ENCODE assay signal across 1 cellular context in the genomic region with DNA sequence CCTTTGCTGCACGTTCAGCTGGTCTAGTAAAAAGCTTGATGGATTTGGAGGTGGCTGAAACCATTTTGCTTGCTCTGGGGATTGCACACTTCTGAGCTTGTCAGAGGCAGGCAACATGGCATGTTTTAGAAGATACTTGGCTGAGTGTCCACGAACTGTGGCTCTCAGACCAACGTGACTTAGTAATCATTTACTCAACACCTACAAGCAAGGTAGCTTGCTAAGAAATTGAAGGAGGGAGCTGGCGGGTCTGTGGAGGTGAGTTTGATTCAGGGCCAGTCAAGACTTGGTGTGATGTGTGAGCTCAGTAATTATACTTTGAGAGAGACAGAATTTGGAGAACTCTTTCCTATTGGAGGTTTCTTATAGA.
TF ChIP-seq lines count a peak whose summit lies in the region.

No MANE protein-coding gene starts in this region.

TF ChIP-seq in SK-N-SH, 30 proteins besides CTCF, POLR2A, EP300 and RAD21 (continued from another document):
- TF ChIP-seq, protein P1, sequence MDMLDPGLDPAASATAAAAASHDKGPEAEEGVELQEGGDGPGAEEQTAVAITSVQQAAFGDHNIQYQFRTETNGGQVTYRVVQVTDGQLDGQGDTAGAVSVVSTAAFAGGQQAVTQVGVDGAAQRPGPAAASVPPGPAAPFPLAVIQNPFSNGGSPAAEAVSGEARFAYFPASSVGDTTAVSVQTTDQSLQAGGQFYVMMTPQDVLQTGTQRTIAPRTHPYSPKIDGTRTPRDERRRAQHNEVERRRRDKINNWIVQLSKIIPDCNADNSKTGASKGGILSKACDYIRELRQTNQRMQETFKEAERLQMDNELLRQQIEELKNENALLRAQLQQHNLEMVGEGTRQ (IDR thresholded peaks at IDR 0.05; ENCODE audit: borderline replicate concordance, low read depth, low read length), result no peak
